In genomic region chr14:104026024-104026423, GRCh38 we compare ENCODE assay signal across 25 cellular contexts. TPM values are rescaled to one million over a fixed set of nuclear protein-coding genes. Genes with fewer than 3 reads are reported as not detected.
"Had no signal": no experiment of that assay in that cellular context is flagged by ENCODE, and none has a peak within 500 bp of the region (broad histone marks: within the 10 kb centered on the region; RNA-seq: fewer than 3 reads in every experiment).

No MANE protein-coding gene starts in this region.

- DNase-seq: activated CD4-positive, alpha-beta memory T cell treated with anti-CD3 and anti-CD28 coated beads, Interleukin-2, amount 10 ng/mL, durations not matched to agents 7 days and 5 days; activated CD8-positive, alpha-beta memory T cell treated with anti-CD3 and anti-CD28 coated beads, Interleukin-2, amount 10 ng/mL, durations not matched to agents 7 days and 5 days; activated naive CD4-positive, alpha-beta T cell; activated naive CD8-positive, alpha-beta T cell treated with anti-CD3 and anti-CD28 coated beads for 36 hours; activated T-cell treated with anti-CD3 and anti-CD28 coated beads, Interleukin-2, amount 50 U/mL, for 1 hour; amniotic stem cell; effector memory CD8-positive, alpha-beta T cell; foreskin keratinocyte; glutamatergic neuron; hippocampal formation; left ventricle myocardium superior; naive B cell; spleen; stimulated activated CD4-positive, alpha-beta T cell treated with anti-CD3 and anti-CD28 coated beads, Interleukin-4, amount 100 ng/mL, for 4 hours; testis; upper lobe of right lung had no signal

- H3K27me3 ChIP-seq: foreskin keratinocyte, testis, upper lobe of right lung had no signal

- H3K27ac ChIP-seq: cardiac muscle cell, epithelial cell of prostate, foreskin keratinocyte, spleen, testis, upper lobe of right lung had no signal

- H3K9me3 ChIP-seq: spleen, testis, upper lobe of right lung had no signal

- H3K4me3 ChIP-seq: cardiac muscle cell, spleen, testis, upper lobe of right lung had no signal

- H3K4me1 ChIP-seq: foreskin keratinocyte, spleen, testis, upper lobe of right lung had no signal

- H3K36me3 ChIP-seq: cardiac muscle cell, upper lobe of right lung had no signal

- ATAC-seq: activated CD8-positive, alpha-beta memory T cell treated with anti-CD3 and anti-CD28 coated beads, Interleukin-2, amount 10 ng/mL, durations not matched to agents 7 days and 5 days; activated T-helper 17 cell treated with anti-CD3 and anti-CD28 coated beads, Interleukin-2, amount 50 U/mL, for 72 hours; effector memory CD8-positive, alpha-beta T cell; foreskin keratinocyte; left ventricle myocardium superior; sciatic nerve; stimulated activated memory B cell treated with anti-CD40 and anti-IgM and Interleukin-4, amounts not matched to agents 10 μg/mL and 1 μg/mL and 100 μg/mL, for 72 hours; upper lobe of right lung had no signal

RNA-seq across cellular contexts. Expression of gene ASPG, which starts 59.5 kb away (rescaled TPM):
- total RNA-seq: activated CD4-positive, alpha-beta memory T cell treated with anti-CD3 and anti-CD28 coated beads, Interleukin-2, amount 10 ng/mL, durations not matched to agents 7 days and 5 days; activated CD8-positive, alpha-beta memory T cell treated with anti-CD3 and anti-CD28 coated beads, Interleukin-2, amount 10 ng/mL, durations not matched to agents 7 days and 5 days; activated naive CD8-positive, alpha-beta T cell treated with anti-CD3 and anti-CD28 coated beads for 36 hours; activated T-helper 17 cell treated with anti-CD3 and anti-CD28 coated beads, Interleukin-2, amount 50 U/mL, for 72 hours; dermis microvascular lymphatic vessel endothelial cell; fibroblast of lung; osteocyte; pulmonary artery endothelial cell had no signal
- polyA plus RNA-seq: fibroblast of lung had no signal
